9 cellular contexts compared by ENCODE assay signal in genomic region chr10:4033341-4033896, GRCh38.
A peak's percentile ranks its signal among the peaks of the same experiment; 100 is the strongest.
DNase-seq lines count a peak whose midpoint lies in the region; ATAC-seq and TF ChIP-seq lines count a peak whose summit lies in the region.
"Had no signal": no experiment of that assay in that cellular context is flagged by ENCODE, and none has a peak within 500 bp of the region (broad histone marks: within the 10 kb centered on the region; RNA-seq: fewer than 3 reads in every experiment).

No MANE protein-coding gene starts in this region.

- H3K36me3 ChIP-seq in hepatocyte (replicated peaks; ENCODE audit: insufficient read depth, low read depth): no peaks in the 10 kb centered on the region
- H3K36me3 ChIP-seq in thyroid gland: no peaks in the 10 kb centered on the region

- DNase-seq in iris pigment epithelial cell (ENCODE audit: low read depth) (peak; percentile 23), hepatocyte (ENCODE audit: low spot score) (no peak), thyroid gland (no peak), NCI-H524 treated with DMSO at 0.1 percent for 48 hours (lab: John Stamatoyannopoulos, UW) (no peak), NCI-H2107 (lab: John Stamatoyannopoulos, UW) (no peak)
- DNase-seq: left cardiac atrium had no signal

- H3K9me3 ChIP-seq in hepatocyte (ENCODE audit: low read depth) (no peaks in the 10 kb centered on the region), thyroid gland (no peaks in the 10 kb centered on the region)

- H3K4me2 ChIP-seq in hepatocyte: no peak overlapping the region

- no peak for TF ChIP-seq CTCF in hepatocyte (IDR thresholded peaks at IDR 0.05; ENCODE audit: poor library complexity)
- TF ChIP-seq CTCF in thyroid gland (IDR thresholded peaks at IDR 0.05): no peak

- H3K4me3 ChIP-seq in hepatocyte (no peak overlapping the region), thyroid gland (replicated peaks in 1 of 3) (no peak overlapping the region)

- no peaks in the 10 kb centered on the region for H3K79me2 ChIP-seq in hepatocyte

- H3K27ac ChIP-seq in hepatocyte (no peak overlapping the region), thyroid gland (no peak overlapping the region)

- no peaks in the 10 kb centered on the region for H3K27me3 ChIP-seq in hepatocyte
- H3K27me3 ChIP-seq in thyroid gland: no peaks in the 10 kb centered on the region

- H3K9me2 ChIP-seq in hepatocyte (replicated peaks; ENCODE audit: insufficient read depth): no peaks in the 10 kb centered on the region

- intact Hi-C loops in thyroid gland (cut with DNase I): no loop called here

- ATAC-seq in GM18517 (IDR thresholded peaks at IDR 0.05; ENCODE audit: unreplicated experiment) (peak; percentile 96), GM21423 (IDR thresholded peaks at IDR 0.05; ENCODE audit: unreplicated experiment) (peak; percentile 74), HG03354 (IDR thresholded peaks at IDR 0.05; ENCODE audit: poor library complexity, severe bottlenecking, unreplicated experiment) (peak; percentile 91)
- ATAC-seq: left cardiac atrium had no signal

- H3K4me1 ChIP-seq in hepatocyte (ENCODE audit: insufficient read depth) (peaks cover 4% of the 10 kb centered on the region), thyroid gland (peaks cover 4 to 9% of the 10 kb centered on the region in 2 donors)

- no peak for TF ChIP-seq POLR2A in thyroid gland (IDR thresholded peaks at IDR 0.05)

- no peaks in the 10 kb centered on the region for H4K20me1 ChIP-seq in hepatocyte (ENCODE audit: insufficient read depth, poor library complexity, severe bottlenecking)

- WGBS in hepatocyte (ENCODE audit: low lambda C conversion rate, missing lambda C conversion rate): 94% methylated on average over 8 of the region's 8 CpGs
- WGBS in thyroid gland, 2 donors: 88 to 97% methylated on average over 8 of the region's 8 CpGs

- no peak overlapping the region for H2AFZ ChIP-seq in hepatocyte
